Comparison of ENCODE assay signal across 7 cellular contexts in the genomic region with DNA sequence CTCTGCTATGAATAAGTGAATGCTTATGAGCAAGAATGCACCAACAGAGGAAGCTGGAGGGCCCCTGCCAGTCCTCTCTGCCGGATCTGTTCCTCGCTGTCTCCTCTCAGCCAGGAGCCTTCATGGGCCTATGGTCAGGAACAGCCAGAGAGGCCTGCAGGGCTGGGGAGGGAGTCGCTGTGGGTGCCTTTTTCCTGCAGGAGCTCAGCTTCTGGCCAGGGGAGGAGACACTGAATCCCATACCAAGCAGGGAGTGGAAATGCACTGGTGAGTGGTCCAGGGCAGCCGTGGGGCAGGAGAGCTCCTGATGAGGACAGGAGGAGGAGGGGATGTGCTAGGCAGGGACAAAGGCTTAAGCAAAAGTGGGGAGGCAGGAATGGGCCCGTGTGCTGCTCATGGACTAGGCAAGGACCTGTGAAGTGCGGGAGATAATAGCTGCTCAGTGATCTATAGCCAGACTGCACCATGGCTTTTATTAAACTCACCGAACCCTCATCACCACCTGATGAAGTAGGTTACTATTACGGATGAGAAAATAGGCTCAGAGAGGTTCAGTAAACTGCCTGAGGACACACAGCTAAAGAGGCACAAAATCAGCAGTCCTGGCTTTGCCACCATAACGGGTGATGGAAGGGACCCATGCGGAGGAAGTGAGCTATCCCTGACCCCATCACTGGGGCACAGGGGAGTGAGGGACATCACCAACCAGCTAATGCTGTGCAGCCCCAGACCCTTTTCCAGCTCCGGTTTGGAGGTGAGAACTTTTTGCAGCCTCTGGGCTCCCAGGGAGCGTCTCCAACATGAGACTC. TPM values are rescaled to one million over a fixed set of nuclear protein-coding genes. Genes with fewer than 3 reads are reported as not detected.
DNase-seq lines count a peak whose midpoint lies in the region; ATAC-seq and TF ChIP-seq lines count a peak whose summit lies in the region.
"Had no signal": no experiment of that assay in that cellular context is flagged by ENCODE, and none has a peak within 500 bp of the region (broad histone marks: within the 10 kb centered on the region; RNA-seq: fewer than 3 reads in every experiment).

No MANE protein-coding gene starts in this region.

- peak overlapping the region; percentile 81 for H3K27ac Mint-ChIP-seq in activated T-helper 17 cell treated with anti-CD3 and anti-CD28 coated beads, Interleukin-2, amount 50 U/mL, for 72 hours
- H3K27ac Mint-ChIP-seq in mesothelial cell of epicardium, result peak overlapping the region; percentile 90

- TF ChIP-seq CTCF in mesothelial cell of epicardium (IDR thresholded peaks at IDR 0.05; ENCODE audit: unreplicated experiment), result no peak

- peaks cover 4% of the 10 kb centered on the region for H3K27me3 Mint-ChIP-seq in activated T-helper 17 cell treated with anti-CD3 and anti-CD28 coated beads, Interleukin-2, amount 50 U/mL, for 72 hours
- H3K27me3 Mint-ChIP-seq in mesothelial cell of epicardium (ENCODE audit: low read depth), result no peaks in the 10 kb centered on the region

- no peaks in the 10 kb centered on the region for H3K4me1 Mint-ChIP-seq in activated T-helper 17 cell treated with anti-CD3 and anti-CD28 coated beads, Interleukin-2, amount 50 U/mL, for 72 hours
- H3K4me1 Mint-ChIP-seq in mesothelial cell of epicardium, result peaks cover 62% of the 10 kb centered on the region

- ATAC-seq in activated T-helper 17 cell treated with anti-CD3 and anti-CD28 coated beads, Interleukin-2, amount 50 U/mL, for 72 hours (replicated peaks), result no peak
- no peak for ATAC-seq in HG03342 (IDR thresholded peaks at IDR 0.05; ENCODE audit: unreplicated experiment)

- no peaks in the 10 kb centered on the region for H3K9me3 Mint-ChIP-seq in activated T-helper 17 cell treated with anti-CD3 and anti-CD28 coated beads, Interleukin-2, amount 50 U/mL, for 72 hours
- H3K9me3 Mint-ChIP-seq in mesothelial cell of epicardium, result no peaks in the 10 kb centered on the region

- DNase-seq in EH (ENCODE audit: low read depth) (peak; percentile 27), mesothelial cell of epicardium (ENCODE audit: low spot score in 2 of 2, unreplicated experiment in 2 of 2) (no peak), epidermal melanocyte (ENCODE audit: insufficient read length, low spot score) (no peak), CD1c-positive myeloid dendritic cell (ENCODE audit: extremely low spot score) (no peak)
- DNase-seq: NCI-H1105 had no signal

- no peaks in the 10 kb centered on the region for H3K36me3 Mint-ChIP-seq in activated T-helper 17 cell treated with anti-CD3 and anti-CD28 coated beads, Interleukin-2, amount 50 U/mL, for 72 hours (ENCODE audit: low read depth)
- H3K36me3 Mint-ChIP-seq in mesothelial cell of epicardium, result no peaks in the 10 kb centered on the region

- no peak overlapping the region for H3K4me3 Mint-ChIP-seq in activated T-helper 17 cell treated with anti-CD3 and anti-CD28 coated beads, Interleukin-2, amount 50 U/mL, for 72 hours
- no peak overlapping the region for H3K4me3 Mint-ChIP-seq in mesothelial cell of epicardium

RNA-seq across cellular contexts. Expression of gene DERL3, which starts 7.1 kb away (rescaled TPM):
- 1 to 10 TPM; 5.0 to 9.3 TPM for total RNA-seq in activated T-helper 17 cell treated with anti-CD3 and anti-CD28 coated beads, Interleukin-2, amount 50 U/mL, for 72 hours
- 23.5 to 25.8 TPM (median 24.8 TPM) in 3 replicates for total RNA-seq in mesothelial cell of epicardium

RNA-seq across cellular contexts. Expression of gene SLC2A11, which starts 11.8 kb away (rescaled TPM):
- total RNA-seq in activated T-helper 17 cell treated with anti-CD3 and anti-CD28 coated beads, Interleukin-2, amount 50 U/mL, for 72 hours, result 1 to 10 TPM; 3.8 to 5.9 TPM
- total RNA-seq in mesothelial cell of epicardium, result 98.7 to 112 TPM (median 99.0 TPM) in 3 replicates

RNA-seq across cellular contexts. Expression of gene MIF, which starts 48.3 kb away (rescaled TPM):
- 1,000 to 10,000 TPM; 1,250 to 1,556 TPM for total RNA-seq in activated T-helper 17 cell treated with anti-CD3 and anti-CD28 coated beads, Interleukin-2, amount 50 U/mL, for 72 hours
- total RNA-seq in mesothelial cell of epicardium, result 916 to 949 TPM (median 925 TPM) in 3 replicates

RNA-seq across cellular contexts. Expression of gene SMARCB1, which starts 59.1 kb away (rescaled TPM):
- total RNA-seq in activated T-helper 17 cell treated with anti-CD3 and anti-CD28 coated beads, Interleukin-2, amount 50 U/mL, for 72 hours, result 10 to 100 TPM; 51.4 to 70.1 TPM
- total RNA-seq in mesothelial cell of epicardium, result 182 to 192 TPM (median 184 TPM) in 3 replicates

Comparison
In these comparisons a context has a peak if more than half of its experiments do, and no peak if none do; other contexts are left out.
1. RNA of gene SLC2A11, which starts 11.8 kb away (total RNA-seq): 98.7 to 112 TPM in mesothelial cell of epicardium; 3.8 to 5.9 TPM in activated T-helper 17 cell treated with anti-CD3 and anti-CD28 coated beads, Interleukin-2, amount 50 U/mL, for 72 hours; every median in the first group is over 10 times any median in the second.